31 cellular contexts compared by ENCODE assay signal in the genomic region with DNA sequence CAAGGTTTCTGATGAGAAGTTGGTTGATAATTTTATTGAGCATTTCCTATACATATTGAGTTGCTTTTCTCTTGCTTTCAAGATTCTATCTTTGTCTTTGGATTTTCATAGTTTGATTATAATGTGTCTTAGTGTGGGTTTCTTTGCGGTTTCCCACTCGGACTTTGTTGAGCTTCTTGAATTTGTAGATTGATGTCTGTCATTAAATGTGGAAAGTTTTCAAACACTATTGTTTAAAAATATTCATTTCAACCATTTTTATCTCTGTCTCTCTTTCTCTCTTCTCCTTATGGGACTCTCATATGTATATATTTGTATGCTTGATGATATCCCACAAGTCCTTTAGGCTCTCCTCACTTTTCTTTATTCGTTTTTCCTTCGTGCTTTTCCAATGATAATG. TPM values are rescaled to one million over a fixed set of nuclear protein-coding genes. Genes with fewer than 3 reads are reported as not detected.
"Had no signal": no experiment of that assay in that cellular context is flagged by ENCODE, and none has a peak within 500 bp of the region (broad histone marks: within the 10 kb centered on the region; RNA-seq: fewer than 3 reads in every experiment).

No MANE protein-coding gene starts in this region.

- H3K27me3 Mint-ChIP-seq: stimulated activated memory B cell treated with anti-CD40 and anti-IgM and Interleukin-4, amounts not matched to agents 10 μg/mL and 1 μg/mL and 100 μg/mL, for 72 hours; stimulated activated naive B cell treated with anti-CD40 and anti-IgM and Interleukin-4, amounts not matched to agents 10 μg/mL and 1 μg/mL and 100 μg/mL, for 72 hours; stimulated activated naive CD8-positive, alpha-beta T cell treated with anti-CD3 and anti-CD28 coated beads, Interleukin-15, amount 100 ng/mL, for 72 hours; stimulated activated naive CD8-positive, alpha-beta T cell treated with anti-CD3 and anti-CD28 coated beads, Interleukin-15, Interleukin-2, amounts not matched to agents 100 ng/mL and 50 ng/mL, for 24 hours; type B pancreatic cell had no signal

- H3K4me3 Mint-ChIP-seq: stimulated activated effector memory CD8-positive, alpha-beta T cell treated with anti-CD3 and anti-CD28 coated beads, Interleukin-12 subunit alpha, Interleukin-12 subunit beta, amount 100 ng/mL, for 72 hours; stimulated activated memory B cell treated with anti-CD40 and anti-IgM and Interleukin-4, amounts not matched to agents 10 μg/mL and 1 μg/mL and 100 μg/mL, for 72 hours; stimulated activated naive B cell treated with anti-CD40 and anti-IgM and Interleukin-4, amounts not matched to agents 10 μg/mL and 1 μg/mL and 100 μg/mL, for 72 hours; stimulated activated naive CD8-positive, alpha-beta T cell treated with anti-CD3 and anti-CD28 coated beads, Interleukin-15, amount 100 ng/mL, for 72 hours; stimulated activated naive CD8-positive, alpha-beta T cell treated with anti-CD3 and anti-CD28 coated beads, Interleukin-15, Interleukin-2, amounts not matched to agents 100 ng/mL and 50 ng/mL, for 24 hours; type B pancreatic cell had no signal

- DNase-seq: stimulated activated CD4-positive, alpha-beta T cell treated with anti-CD3 and anti-CD28 coated beads, Interleukin-2, amount 100 ng/mL, for 48 hours; stimulated activated CD4-positive, alpha-beta T cell treated with anti-CD3 and anti-CD28 coated beads, Interleukin-4, amount 100 ng/mL, for 1 hour; stimulated activated CD4-positive, alpha-beta T cell treated with anti-CD3 and anti-CD28 coated beads, Interleukin-4, amount 100 ng/mL, for 24 hours; stimulated activated CD4-positive, alpha-beta T cell treated with anti-CD3 and anti-CD28 coated beads, Interleukin-4, amount 100 ng/mL, for 4 hours; stimulated activated CD8-positive, alpha-beta memory T cell treated with anti-CD3 and anti-CD28 coated beads, Interleukin-4, amount 100 ng/mL, for 48 hours; stimulated activated naive B cell treated with anti-CD40 and anti-IgM and Interleukin-4, amounts not matched to agents 10 μg/mL and 1 μg/mL and 100 μg/mL, for 72 hours; stimulated activated naive CD4-positive, alpha-beta T cell; stimulated activated naive CD4-positive, alpha-beta T cell treated with Interleukin-2 at 50 U/mL for 16 hours; stimulated activated naive CD8-positive, alpha-beta T cell treated with anti-CD3 and anti-CD28 coated beads, Interleukin-15, amount 100 ng/mL, for 72 hours; stimulated activated naive CD8-positive, alpha-beta T cell treated with anti-CD3 and anti-CD28 coated beads, Interleukin-15, Interleukin-2, amounts not matched to agents 100 U/mL and 50 U/mL, for 24 hours; stomach; substantia nigra; testis; thyroid gland; tibial artery; transverse colon; trophoblast cell; upper lobe of left lung; upper lobe of right lung; uterus had no signal

- H3K4me3 ChIP-seq: stomach, suprapubic skin, testis, thoracic aorta, thyroid gland, tibial artery, tibial nerve, transverse colon, upper lobe of left lung, upper lobe of right lung, uterus, vagina had no signal

- H3K27ac Mint-ChIP-seq: stimulated activated effector memory CD8-positive, alpha-beta T cell treated with anti-CD3 and anti-CD28 coated beads, Interleukin-12 subunit alpha, Interleukin-12 subunit beta, amount 100 ng/mL, for 72 hours; stimulated activated memory B cell treated with anti-CD40 and anti-IgM and Interleukin-4, amounts not matched to agents 10 μg/mL and 1 μg/mL and 100 μg/mL, for 72 hours; stimulated activated naive B cell treated with anti-CD40 and anti-IgM and Interleukin-4, amounts not matched to agents 10 μg/mL and 1 μg/mL and 100 μg/mL, for 72 hours; stimulated activated naive CD8-positive, alpha-beta T cell treated with anti-CD3 and anti-CD28 coated beads, Interleukin-15, amount 100 ng/mL, for 72 hours; stimulated activated naive CD8-positive, alpha-beta T cell treated with anti-CD3 and anti-CD28 coated beads, Interleukin-15, Interleukin-2, amounts not matched to agents 100 ng/mL and 50 ng/mL, for 24 hours; type B pancreatic cell had no signal

- H3K36me3 Mint-ChIP-seq: stimulated activated effector memory CD8-positive, alpha-beta T cell treated with anti-CD3 and anti-CD28 coated beads, Interleukin-12 subunit alpha, Interleukin-12 subunit beta, amount 100 ng/mL, for 72 hours; type B pancreatic cell had no signal

- H3K36me3 ChIP-seq: stomach, suprapubic skin, thoracic aorta, thyroid gland, tibial nerve, transverse colon, upper lobe of left lung, upper lobe of right lung, uterus, vagina had no signal

- H3K27me3 ChIP-seq: stomach, suprapubic skin, testis, thyroid gland, tibial artery, tibial nerve, transverse colon, upper lobe of left lung, upper lobe of right lung, uterus, vagina had no signal

- H3K27ac ChIP-seq: stomach, suprapubic skin, testis, thoracic aorta, thyroid gland, tibial artery, tibial nerve, transverse colon, upper lobe of left lung, upper lobe of right lung, uterus, vagina had no signal

- H3K4me1 Mint-ChIP-seq: stimulated activated effector memory CD8-positive, alpha-beta T cell treated with anti-CD3 and anti-CD28 coated beads, Interleukin-12 subunit alpha, Interleukin-12 subunit beta, amount 100 ng/mL, for 72 hours; stimulated activated memory B cell treated with anti-CD40 and anti-IgM and Interleukin-4, amounts not matched to agents 10 μg/mL and 1 μg/mL and 100 μg/mL, for 72 hours; stimulated activated naive B cell treated with anti-CD40 and anti-IgM and Interleukin-4, amounts not matched to agents 10 μg/mL and 1 μg/mL and 100 μg/mL, for 72 hours; stimulated activated naive CD8-positive, alpha-beta T cell treated with anti-CD3 and anti-CD28 coated beads, Interleukin-15, amount 100 ng/mL, for 72 hours had no signal

- ATAC-seq: stimulated activated effector memory CD8-positive, alpha-beta T cell treated with anti-CD3 and anti-CD28 coated beads, Interleukin-12 subunit alpha, Interleukin-12 subunit beta, amount 100 ng/mL, for 72 hours; stimulated activated memory B cell treated with anti-CD40 and anti-IgM and Interleukin-4, amounts not matched to agents 10 μg/mL and 1 μg/mL and 100 μg/mL, for 72 hours; stimulated activated naive B cell treated with anti-CD40 and anti-IgM and Interleukin-4, amounts not matched to agents 10 μg/mL and 1 μg/mL and 100 μg/mL, for 72 hours; stimulated activated naive CD8-positive, alpha-beta T cell treated with anti-CD3 and anti-CD28 coated beads, Interleukin-15, amount 100 ng/mL, for 72 hours; stimulated activated naive CD8-positive, alpha-beta T cell treated with anti-CD3 and anti-CD28 coated beads, Interleukin-15, Interleukin-2, amounts not matched to agents 100 U/mL and 50 U/mL, for 24 hours; upper lobe of right lung had no signal

- H3K4me1 ChIP-seq: stomach, suprapubic skin, testis, thyroid gland, tibial artery, tibial nerve, transverse colon, upper lobe of left lung, upper lobe of right lung, uterus, vagina had no signal

RNA-seq across cellular contexts. Expression of a gene that starts 18.5 kb away (rescaled TPM):
- total RNA-seq: subcutaneous adipose tissue, suprapubic skin, thoracic aorta, tibial nerve, upper lobe of right lung, ureter, vagina had no signal
- polyA plus RNA-seq: stomach, thymus had no signal

RNA-seq across cellular contexts. Expression of a gene that starts 27.2 kb away (rescaled TPM):
- total RNA-seq: suprapubic skin, ureter, vagina had no signal
- polyA plus RNA-seq: stomach had no signal
